Comparison of ENCODE assay signal across 1 cellular context in the genomic region with DNA sequence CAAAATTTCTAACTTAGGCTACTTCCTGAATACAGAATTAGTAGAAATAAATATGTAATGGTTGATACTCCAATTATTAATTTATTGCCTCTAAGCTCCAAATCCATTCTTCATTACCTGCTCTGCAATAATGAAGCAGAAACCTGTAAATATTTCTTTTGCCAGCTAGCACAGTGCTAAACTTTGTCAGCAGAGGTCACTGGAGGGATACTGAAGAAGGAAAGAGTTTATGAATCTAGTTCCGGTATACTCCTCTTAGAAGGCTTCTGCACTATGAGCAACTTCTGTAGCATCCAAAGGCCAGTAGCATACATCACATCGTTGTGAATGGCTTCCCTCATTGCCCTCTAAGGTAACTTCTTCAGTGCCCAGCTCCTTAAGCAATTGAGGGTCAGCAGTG.
TF ChIP-seq lines count a peak whose summit lies in the region.

No MANE protein-coding gene starts in this region.

TF ChIP-seq in H1, 55 proteins besides CTCF, POLR2A, EP300 and RAD21:
- TF ChIP-seq, protein P1, sequence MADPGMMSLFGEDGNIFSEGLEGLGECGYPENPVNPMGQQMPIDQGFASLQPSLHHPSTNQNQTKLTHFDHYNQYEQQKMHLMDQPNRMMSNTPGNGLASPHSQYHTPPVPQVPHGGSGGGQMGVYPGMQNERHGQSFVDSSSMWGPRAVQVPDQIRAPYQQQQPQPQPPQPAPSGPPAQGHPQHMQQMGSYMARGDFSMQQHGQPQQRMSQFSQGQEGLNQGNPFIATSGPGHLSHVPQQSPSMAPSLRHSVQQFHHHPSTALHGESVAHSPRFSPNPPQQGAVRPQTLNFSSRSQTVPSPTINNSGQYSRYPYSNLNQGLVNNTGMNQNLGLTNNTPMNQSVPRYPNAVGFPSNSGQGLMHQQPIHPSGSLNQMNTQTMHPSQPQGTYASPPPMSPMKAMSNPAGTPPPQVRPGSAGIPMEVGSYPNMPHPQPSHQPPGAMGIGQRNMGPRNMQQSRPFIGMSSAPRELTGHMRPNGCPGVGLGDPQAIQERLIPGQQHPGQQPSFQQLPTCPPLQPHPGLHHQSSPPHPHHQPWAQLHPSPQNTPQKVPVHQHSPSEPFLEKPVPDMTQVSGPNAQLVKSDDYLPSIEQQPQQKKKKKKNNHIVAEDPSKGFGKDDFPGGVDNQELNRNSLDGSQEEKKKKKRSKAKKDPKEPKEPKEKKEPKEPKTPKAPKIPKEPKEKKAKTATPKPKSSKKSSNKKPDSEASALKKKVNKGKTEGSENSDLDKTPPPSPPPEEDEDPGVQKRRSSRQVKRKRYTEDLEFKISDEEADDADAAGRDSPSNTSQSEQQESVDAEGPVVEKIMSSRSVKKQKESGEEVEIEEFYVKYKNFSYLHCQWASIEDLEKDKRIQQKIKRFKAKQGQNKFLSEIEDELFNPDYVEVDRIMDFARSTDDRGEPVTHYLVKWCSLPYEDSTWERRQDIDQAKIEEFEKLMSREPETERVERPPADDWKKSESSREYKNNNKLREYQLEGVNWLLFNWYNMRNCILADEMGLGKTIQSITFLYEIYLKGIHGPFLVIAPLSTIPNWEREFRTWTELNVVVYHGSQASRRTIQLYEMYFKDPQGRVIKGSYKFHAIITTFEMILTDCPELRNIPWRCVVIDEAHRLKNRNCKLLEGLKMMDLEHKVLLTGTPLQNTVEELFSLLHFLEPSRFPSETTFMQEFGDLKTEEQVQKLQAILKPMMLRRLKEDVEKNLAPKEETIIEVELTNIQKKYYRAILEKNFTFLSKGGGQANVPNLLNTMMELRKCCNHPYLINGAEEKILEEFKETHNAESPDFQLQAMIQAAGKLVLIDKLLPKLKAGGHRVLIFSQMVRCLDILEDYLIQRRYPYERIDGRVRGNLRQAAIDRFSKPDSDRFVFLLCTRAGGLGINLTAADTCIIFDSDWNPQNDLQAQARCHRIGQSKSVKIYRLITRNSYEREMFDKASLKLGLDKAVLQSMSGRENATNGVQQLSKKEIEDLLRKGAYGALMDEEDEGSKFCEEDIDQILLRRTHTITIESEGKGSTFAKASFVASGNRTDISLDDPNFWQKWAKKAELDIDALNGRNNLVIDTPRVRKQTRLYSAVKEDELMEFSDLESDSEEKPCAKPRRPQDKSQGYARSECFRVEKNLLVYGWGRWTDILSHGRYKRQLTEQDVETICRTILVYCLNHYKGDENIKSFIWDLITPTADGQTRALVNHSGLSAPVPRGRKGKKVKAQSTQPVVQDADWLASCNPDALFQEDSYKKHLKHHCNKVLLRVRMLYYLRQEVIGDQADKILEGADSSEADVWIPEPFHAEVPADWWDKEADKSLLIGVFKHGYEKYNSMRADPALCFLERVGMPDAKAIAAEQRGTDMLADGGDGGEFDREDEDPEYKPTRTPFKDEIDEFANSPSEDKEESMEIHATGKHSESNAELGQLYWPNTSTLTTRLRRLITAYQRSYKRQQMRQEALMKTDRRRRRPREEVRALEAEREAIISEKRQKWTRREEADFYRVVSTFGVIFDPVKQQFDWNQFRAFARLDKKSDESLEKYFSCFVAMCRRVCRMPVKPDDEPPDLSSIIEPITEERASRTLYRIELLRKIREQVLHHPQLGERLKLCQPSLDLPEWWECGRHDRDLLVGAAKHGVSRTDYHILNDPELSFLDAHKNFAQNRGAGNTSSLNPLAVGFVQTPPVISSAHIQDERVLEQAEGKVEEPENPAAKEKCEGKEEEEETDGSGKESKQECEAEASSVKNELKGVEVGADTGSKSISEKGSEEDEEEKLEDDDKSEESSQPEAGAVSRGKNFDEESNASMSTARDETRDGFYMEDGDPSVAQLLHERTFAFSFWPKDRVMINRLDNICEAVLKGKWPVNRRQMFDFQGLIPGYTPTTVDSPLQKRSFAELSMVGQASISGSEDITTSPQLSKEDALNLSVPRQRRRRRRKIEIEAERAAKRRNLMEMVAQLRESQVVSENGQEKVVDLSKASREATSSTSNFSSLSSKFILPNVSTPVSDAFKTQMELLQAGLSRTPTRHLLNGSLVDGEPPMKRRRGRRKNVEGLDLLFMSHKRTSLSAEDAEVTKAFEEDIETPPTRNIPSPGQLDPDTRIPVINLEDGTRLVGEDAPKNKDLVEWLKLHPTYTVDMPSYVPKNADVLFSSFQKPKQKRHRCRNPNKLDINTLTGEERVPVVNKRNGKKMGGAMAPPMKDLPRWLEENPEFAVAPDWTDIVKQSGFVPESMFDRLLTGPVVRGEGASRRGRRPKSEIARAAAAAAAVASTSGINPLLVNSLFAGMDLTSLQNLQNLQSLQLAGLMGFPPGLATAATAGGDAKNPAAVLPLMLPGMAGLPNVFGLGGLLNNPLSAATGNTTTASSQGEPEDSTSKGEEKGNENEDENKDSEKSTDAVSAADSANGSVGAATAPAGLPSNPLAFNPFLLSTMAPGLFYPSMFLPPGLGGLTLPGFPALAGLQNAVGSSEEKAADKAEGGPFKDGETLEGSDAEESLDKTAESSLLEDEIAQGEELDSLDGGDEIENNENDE (IDR thresholded peaks at IDR 0.05; ENCODE audit: insufficient replicate concordance, low read length): no peak
- no peak for TF ChIP-seq YY1 (IDR thresholded peaks at IDR 0.05; ENCODE audit: low read depth, low read length)
- TF ChIP-seq RBBP5 (IDR thresholded peaks at IDR 0.05; ENCODE audit: borderline replicate concordance, low read depth, low read length): no peak
- TF ChIP-seq SIN3A (conservative IDR thresholded peaks at IDR 0.05 in 1 of 2, IDR thresholded peaks at IDR 0.05 in 1 of 2; ENCODE audit: low read depth in 1 of 2, low read length in 2 of 2): no peak
- no peak for TF ChIP-seq SIRT6 (IDR thresholded peaks at IDR 0.05; ENCODE audit: low read length)
- TF ChIP-seq CHD1 (IDR thresholded peaks at IDR 0.05; ENCODE audit: low read depth, low read length): no peak
- TF ChIP-seq CBX8 (IDR thresholded peaks at IDR 0.05; ENCODE audit: borderline replicate concordance, low read depth, low read length): no peak
- no peak for TF ChIP-seq SP1 (IDR thresholded peaks at IDR 0.05; ENCODE audit: low read depth, low read length)
- TF ChIP-seq PHF8 (conservative IDR thresholded peaks at IDR 0.05; ENCODE audit: low read depth, low read length): no peak
- TF ChIP-seq TBP (IDR thresholded peaks at IDR 0.05; ENCODE audit: low read depth, low read length): no peak
- TF ChIP-seq POLR2AphosphoS5 (IDR thresholded peaks at IDR 0.05; ENCODE audit: low read depth, low read length): no peak
- no peak for TF ChIP-seq NRF1 (IDR thresholded peaks at IDR 0.05; ENCODE audit: low read depth, low read length)
- TF ChIP-seq BACH1 (IDR thresholded peaks at IDR 0.05; ENCODE audit: low read length): no peak
- no peak for TF ChIP-seq FOSL1 (IDR thresholded peaks at IDR 0.05; ENCODE audit: insufficient read depth, low read depth, low read length)
- TF ChIP-seq CTBP2 (IDR thresholded peaks at IDR 0.05; ENCODE audit: borderline replicate concordance, insufficient read depth, insufficient read length, low read length): no peak
- no peak for TF ChIP-seq JUN (IDR thresholded peaks at IDR 0.05; ENCODE audit: low read depth, low read length)
